Comparison of ENCODE assay signal across 8 cellular contexts in the genomic region with DNA sequence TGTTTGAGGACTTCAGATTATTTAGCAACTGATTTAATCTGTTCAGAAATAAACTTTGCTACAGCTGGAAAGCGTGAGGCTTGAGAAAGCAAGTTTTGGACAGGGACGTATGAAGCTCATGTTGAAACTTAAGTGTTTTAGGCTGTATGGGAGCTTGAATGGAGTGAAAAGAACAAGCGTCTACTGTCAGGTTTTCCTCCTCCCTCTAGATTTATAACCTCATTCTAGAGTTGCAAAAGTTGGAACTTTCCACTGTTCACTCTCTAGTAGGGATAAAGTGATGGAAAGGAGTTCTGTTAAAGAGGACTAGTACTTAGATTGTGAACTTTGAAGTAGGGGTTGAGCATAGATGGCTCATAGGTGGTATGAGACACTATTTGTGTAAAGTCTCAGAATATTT.
A peak's percentile ranks its signal among the peaks of the same experiment; 100 is the strongest.
DNase-seq lines count a peak whose midpoint lies in the region; ATAC-seq and TF ChIP-seq lines count a peak whose summit lies in the region.

No MANE protein-coding gene starts in this region.

- DNase-seq in NCI-H748 (lab: John Stamatoyannopoulos, UW; ENCODE audit: unreplicated experiment) (peak; percentile 9), NCI-H748 treated with DMSO at 0.1 percent for 48 hours (lab: John Stamatoyannopoulos, UW) (no peak), SK-N-MC (ENCODE audit: low read depth, low spot score) (no peak), fibroblast of gingiva (ENCODE audit: low read depth) (peak; percentile 44), GM13977 (ENCODE audit: low spot score) (no peak), activated gamma-delta T cell (lab: John Stamatoyannopoulos, UW) (no peak)

- H3K4me3 ChIP-seq in SK-N-MC (peak overlapping the region; percentile 99), parathyroid adenoma (ENCODE audit: low read depth, low read length) (peak overlapping the region; percentile 93)

- no peak for ATAC-seq in HG03196 (IDR thresholded peaks at IDR 0.05; ENCODE audit: unreplicated experiment)

- H3K27me3 ChIP-seq in parathyroid adenoma (ENCODE audit: control insufficient read depth, insufficient read depth, low read length) = no peaks in the 10 kb centered on the region

- H3K9ac ChIP-seq in SK-N-MC (ENCODE audit: insufficient read length) (peak overlapping the region; percentile 99), parathyroid adenoma (no peak overlapping the region)

- TF ChIP-seq CTCF in parathyroid adenoma (IDR thresholded peaks at IDR 0.05) (no peak), GM13977 (IDR thresholded peaks at IDR 0.05; ENCODE audit: extremely low read depth, insufficient read depth, missing control alignments) (no peak)

- H2AFZ ChIP-seq in parathyroid adenoma = no peak overlapping the region

- in situ Hi-C loops in GM13977 (cut with MboI; ENCODE audit: low pct_unique_long_range_greater_than_20kb, low sequenced_read_pairs, unreplicated experiment) = no loop called here

- H3K36me3 ChIP-seq in SK-N-MC (ENCODE audit: insufficient read depth, low read length) (peaks cover 32% of the 10 kb centered on the region), parathyroid adenoma (ENCODE audit: control insufficient read depth, insufficient read depth, low read length) (no peaks in the 10 kb centered on the region)

- peaks cover 3% of the 10 kb centered on the region for H3K4me1 ChIP-seq in parathyroid adenoma

- H3K9me3 ChIP-seq in SK-N-MC (ENCODE audit: low read depth, low read length) (no peaks in the 10 kb centered on the region; the same call in 1 of the 2 replicates), parathyroid adenoma (ENCODE audit: control insufficient read depth, low read length) (no peaks in the 10 kb centered on the region)

- peak overlapping the region; percentile 83 for H3K4me2 ChIP-seq in parathyroid adenoma (ENCODE audit: low read length)

- H3K27ac ChIP-seq in SK-N-MC (peak overlapping the region; percentile 84; the same call in 1 of the 2 replicates), parathyroid adenoma (no peak overlapping the region)

- H3K79me2 ChIP-seq in parathyroid adenoma = peaks cover 28% of the 10 kb centered on the region

Comparison
In these comparisons a context has a peak if more than half of its experiments do, and no peak if none do; other contexts are left out.
1. DNase-seq: peak in NCI-H748 (single experiment) and fibroblast of gingiva (single experiment); none in NCI-H748 treated with DMSO at 0.1 percent for 48 hours (single experiment), SK-N-MC (single experiment), GM13977 (single experiment) and activated gamma-delta T cell (single experiment).